In genomic region chr19:48469056-48469881, GRCh38 we compare ENCODE assay signal across 1 cellular context.
TF ChIP-seq lines count a peak whose summit lies in the region.

TSS of gene CYTH2 (plus strand) at chr19:48469369. CDS start at chr19:48469508, 139 bp downstream.

TF ChIP-seq in GM12878, 131 proteins besides CTCF, POLR2A, EP300 and RAD21 (continued from another document and continues in another):
- TF ChIP-seq, protein P1, sequence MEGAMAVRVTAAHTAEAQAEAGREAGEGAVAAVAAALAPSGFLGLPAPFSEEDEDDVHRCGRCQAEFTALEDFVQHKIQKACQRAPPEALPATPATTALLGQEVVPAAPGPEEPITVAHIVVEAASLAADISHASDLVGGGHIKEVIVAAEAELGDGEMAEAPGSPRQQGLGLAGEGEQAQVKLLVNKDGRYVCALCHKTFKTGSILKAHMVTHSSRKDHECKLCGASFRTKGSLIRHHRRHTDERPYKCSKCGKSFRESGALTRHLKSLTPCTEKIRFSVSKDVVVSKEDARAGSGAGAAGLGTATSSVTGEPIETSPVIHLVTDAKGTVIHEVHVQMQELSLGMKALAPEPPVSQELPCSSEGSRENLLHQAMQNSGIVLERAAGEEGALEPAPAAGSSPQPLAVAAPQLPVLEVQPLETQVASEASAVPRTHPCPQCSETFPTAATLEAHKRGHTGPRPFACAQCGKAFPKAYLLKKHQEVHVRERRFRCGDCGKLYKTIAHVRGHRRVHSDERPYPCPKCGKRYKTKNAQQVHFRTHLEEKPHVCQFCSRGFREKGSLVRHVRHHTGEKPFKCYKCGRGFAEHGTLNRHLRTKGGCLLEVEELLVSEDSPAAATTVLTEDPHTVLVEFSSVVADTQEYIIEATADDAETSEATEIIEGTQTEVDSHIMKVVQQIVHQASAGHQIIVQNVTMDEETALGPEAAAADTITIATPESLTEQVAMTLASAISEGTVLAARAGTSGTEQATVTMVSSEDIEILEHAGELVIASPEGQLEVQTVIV (IDR thresholded peaks at IDR 0.05; ENCODE audit: borderline replicate concordance, partially characterized antibody): no peak
- TF ChIP-seq IRF4 (IDR thresholded peaks at IDR 0.05; ENCODE audit: low read depth, low read length) (no peak), REST (IDR thresholded peaks at IDR 0.05; ENCODE audit: low read depth, low read length) (no peak), BHLHE40 (IDR thresholded peaks at IDR 0.05; ENCODE audit: borderline replicate concordance in 1 of 2, low read depth in 2 of 2, low read length in 1 of 2) (peak; percentile 10 to 45; a peak in 1 of 4 replicates), EGR1 (IDR thresholded peaks at IDR 0.05; ENCODE audit: borderline replicate concordance in 1 of 2, low read depth in 2 of 2, low read length in 2 of 2) (peak in 1 of 2 experiments; percentile 36; a peak in 1 of 3 replicates), E2F8 (IDR thresholded peaks at IDR 0.05; ENCODE audit: low read depth, partially characterized antibody) (no peak), NFIC (IDR thresholded peaks at IDR 0.05; ENCODE audit: low read depth, low read length) (no peak), DPF2 (IDR thresholded peaks at IDR 0.05) (peak; percentile 99), POLR2AphosphoS5 (IDR thresholded peaks at IDR 0.05; ENCODE audit: low read length) (peak; percentile 90), MTA3 (IDR thresholded peaks at IDR 0.05; ENCODE audit: borderline replicate concordance, low read length) (no peak), TCF7 (IDR thresholded peaks at IDR 0.05; ENCODE audit: borderline replicate concordance) (no peak), MLLT1 (IDR thresholded peaks at IDR 0.05) (0 out of 2 replicates have a peak, but pooled peaks have one; percentile 56), ETV6 (conservative IDR thresholded peaks at IDR 0.05 in 1 of 2, IDR thresholded peaks at IDR 0.05 in 1 of 2; ENCODE audit: borderline replicate concordance in 1 of 2, low read depth in 1 of 2) (no peak), E2F4 (IDR thresholded peaks at IDR 0.05; ENCODE audit: low read depth, low read length) (no peak), POLR2AphosphoS2 (IDR thresholded peaks at IDR 0.05; ENCODE audit: low read depth, low read length) (peak; percentile 78; the same call in 1 of the 2 replicates), MYC (IDR thresholded peaks at IDR 0.05; ENCODE audit: insufficient read depth, insufficient read length, insufficient replicate concordance, low read length, severe bottlenecking) (no peak), SREBF1 (IDR thresholded peaks at IDR 0.05; ENCODE audit: low read length) (no peak; the same call in 1 of the 2 replicates)
- TF ChIP-seq, protein P2, sequence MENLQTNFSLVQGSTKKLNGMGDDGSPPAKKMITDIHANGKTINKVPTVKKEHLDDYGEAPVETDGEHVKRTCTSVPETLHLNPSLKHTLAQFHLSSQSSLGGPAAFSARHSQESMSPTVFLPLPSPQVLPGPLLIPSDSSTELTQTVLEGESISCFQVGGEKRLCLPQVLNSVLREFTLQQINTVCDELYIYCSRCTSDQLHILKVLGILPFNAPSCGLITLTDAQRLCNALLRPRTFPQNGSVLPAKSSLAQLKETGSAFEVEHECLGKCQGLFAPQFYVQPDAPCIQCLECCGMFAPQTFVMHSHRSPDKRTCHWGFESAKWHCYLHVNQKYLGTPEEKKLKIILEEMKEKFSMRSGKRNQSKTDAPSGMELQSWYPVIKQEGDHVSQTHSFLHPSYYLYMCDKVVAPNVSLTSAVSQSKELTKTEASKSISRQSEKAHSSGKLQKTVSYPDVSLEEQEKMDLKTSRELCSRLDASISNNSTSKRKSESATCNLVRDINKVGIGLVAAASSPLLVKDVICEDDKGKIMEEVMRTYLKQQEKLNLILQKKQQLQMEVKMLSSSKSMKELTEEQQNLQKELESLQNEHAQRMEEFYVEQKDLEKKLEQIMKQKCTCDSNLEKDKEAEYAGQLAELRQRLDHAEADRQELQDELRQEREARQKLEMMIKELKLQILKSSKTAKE (IDR thresholded peaks at IDR 0.05; ENCODE audit: low read depth, poor library complexity, severe bottlenecking): peak; percentile 92
- TF ChIP-seq, protein P3, sequence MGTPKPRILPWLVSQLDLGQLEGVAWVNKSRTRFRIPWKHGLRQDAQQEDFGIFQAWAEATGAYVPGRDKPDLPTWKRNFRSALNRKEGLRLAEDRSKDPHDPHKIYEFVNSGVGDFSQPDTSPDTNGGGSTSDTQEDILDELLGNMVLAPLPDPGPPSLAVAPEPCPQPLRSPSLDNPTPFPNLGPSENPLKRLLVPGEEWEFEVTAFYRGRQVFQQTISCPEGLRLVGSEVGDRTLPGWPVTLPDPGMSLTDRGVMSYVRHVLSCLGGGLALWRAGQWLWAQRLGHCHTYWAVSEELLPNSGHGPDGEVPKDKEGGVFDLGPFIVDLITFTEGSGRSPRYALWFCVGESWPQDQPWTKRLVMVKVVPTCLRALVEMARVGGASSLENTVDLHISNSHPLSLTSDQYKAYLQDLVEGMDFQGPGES (IDR thresholded peaks at IDR 0.05): peak; percentile 98
- TF ChIP-seq, protein P4, sequence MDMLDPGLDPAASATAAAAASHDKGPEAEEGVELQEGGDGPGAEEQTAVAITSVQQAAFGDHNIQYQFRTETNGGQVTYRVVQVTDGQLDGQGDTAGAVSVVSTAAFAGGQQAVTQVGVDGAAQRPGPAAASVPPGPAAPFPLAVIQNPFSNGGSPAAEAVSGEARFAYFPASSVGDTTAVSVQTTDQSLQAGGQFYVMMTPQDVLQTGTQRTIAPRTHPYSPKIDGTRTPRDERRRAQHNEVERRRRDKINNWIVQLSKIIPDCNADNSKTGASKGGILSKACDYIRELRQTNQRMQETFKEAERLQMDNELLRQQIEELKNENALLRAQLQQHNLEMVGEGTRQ (IDR thresholded peaks at IDR 0.05; ENCODE audit: borderline replicate concordance, low read depth, low read length): no peak; the same call in 1 of the 2 replicates
- TF ChIP-seq, protein P5, sequence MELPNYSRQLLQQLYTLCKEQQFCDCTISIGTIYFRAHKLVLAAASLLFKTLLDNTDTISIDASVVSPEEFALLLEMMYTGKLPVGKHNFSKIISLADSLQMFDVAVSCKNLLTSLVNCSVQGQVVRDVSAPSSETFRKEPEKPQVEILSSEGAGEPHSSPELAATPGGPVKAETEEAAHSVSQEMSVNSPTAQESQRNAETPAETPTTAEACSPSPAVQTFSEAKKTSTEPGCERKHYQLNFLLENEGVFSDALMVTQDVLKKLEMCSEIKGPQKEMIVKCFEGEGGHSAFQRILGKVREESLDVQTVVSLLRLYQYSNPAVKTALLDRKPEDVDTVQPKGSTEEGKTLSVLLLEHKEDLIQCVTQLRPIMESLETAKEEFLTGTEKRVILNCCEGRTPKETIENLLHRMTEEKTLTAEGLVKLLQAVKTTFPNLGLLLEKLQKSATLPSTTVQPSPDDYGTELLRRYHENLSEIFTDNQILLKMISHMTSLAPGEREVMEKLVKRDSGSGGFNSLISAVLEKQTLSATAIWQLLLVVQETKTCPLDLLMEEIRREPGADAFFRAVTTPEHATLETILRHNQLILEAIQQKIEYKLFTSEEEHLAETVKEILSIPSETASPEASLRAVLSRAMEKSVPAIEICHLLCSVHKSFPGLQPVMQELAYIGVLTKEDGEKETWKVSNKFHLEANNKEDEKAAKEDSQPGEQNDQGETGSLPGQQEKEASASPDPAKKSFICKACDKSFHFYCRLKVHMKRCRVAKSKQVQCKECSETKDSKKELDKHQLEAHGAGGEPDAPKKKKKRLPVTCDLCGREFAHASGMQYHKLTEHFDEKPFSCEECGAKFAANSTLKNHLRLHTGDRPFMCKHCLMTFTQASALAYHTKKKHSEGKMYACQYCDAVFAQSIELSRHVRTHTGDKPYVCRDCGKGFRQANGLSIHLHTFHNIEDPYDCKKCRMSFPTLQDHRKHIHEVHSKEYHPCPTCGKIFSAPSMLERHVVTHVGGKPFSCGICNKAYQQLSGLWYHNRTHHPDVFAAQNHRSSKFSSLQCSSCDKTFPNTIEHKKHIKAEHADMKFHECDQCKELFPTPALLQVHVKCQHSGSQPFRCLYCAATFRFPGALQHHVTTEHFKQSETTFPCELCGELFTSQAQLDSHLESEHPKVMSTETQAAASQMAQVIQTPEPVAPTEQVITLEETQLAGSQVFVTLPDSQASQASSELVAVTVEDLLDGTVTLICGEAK (IDR thresholded peaks at IDR 0.05; ENCODE audit: borderline replicate concordance): peak; percentile 80
- TF ChIP-seq, protein P6, sequence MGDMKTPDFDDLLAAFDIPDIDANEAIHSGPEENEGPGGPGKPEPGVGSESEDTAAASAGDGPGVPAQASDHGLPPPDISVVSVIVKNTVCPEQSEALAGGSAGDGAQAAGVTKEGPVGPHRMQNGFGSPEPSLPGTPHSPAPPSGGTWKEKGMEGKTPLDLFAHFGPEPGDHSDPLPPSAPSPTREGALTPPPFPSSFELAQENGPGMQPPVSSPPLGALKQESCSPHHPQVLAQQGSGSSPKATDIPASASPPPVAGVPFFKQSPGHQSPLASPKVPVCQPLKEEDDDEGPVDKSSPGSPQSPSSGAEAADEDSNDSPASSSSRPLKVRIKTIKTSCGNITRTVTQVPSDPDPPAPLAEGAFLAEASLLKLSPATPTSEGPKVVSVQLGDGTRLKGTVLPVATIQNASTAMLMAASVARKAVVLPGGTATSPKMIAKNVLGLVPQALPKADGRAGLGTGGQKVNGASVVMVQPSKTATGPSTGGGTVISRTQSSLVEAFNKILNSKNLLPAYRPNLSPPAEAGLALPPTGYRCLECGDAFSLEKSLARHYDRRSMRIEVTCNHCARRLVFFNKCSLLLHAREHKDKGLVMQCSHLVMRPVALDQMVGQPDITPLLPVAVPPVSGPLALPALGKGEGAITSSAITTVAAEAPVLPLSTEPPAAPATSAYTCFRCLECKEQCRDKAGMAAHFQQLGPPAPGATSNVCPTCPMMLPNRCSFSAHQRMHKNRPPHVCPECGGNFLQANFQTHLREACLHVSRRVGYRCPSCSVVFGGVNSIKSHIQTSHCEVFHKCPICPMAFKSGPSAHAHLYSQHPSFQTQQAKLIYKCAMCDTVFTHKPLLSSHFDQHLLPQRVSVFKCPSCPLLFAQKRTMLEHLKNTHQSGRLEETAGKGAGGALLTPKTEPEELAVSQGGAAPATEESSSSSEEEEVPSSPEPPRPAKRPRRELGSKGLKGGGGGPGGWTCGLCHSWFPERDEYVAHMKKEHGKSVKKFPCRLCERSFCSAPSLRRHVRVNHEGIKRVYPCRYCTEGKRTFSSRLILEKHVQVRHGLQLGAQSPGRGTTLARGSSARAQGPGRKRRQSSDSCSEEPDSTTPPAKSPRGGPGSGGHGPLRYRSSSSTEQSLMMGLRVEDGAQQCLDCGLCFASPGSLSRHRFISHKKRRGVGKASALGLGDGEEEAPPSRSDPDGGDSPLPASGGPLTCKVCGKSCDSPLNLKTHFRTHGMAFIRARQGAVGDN (IDR thresholded peaks at IDR 0.05): no peak; the same call in 1 of the 2 replicates
